ENCODE assay signal across 17 cellular contexts in genomic region chr10:33773895-33774480, GRCh38.
"Had no signal": no experiment of that assay in that cellular context is flagged by ENCODE, and none has a peak within 500 bp of the region (broad histone marks: within the 10 kb centered on the region; RNA-seq: fewer than 3 reads in every experiment).

No MANE protein-coding gene starts in this region.

- ATAC-seq: activated T-cell treated with anti-CD3 and anti-CD28 coated beads, Interleukin-2, amount 50 U/mL, for 4 hours; left colon; natural killer cell; SK-N-SH treated with all-trans-retinoic acid at 6 μM for 48 hours; T-cell had no signal

- H3K9me3 ChIP-seq: ascending aorta, heart right ventricle had no signal

- H3K27me3 ChIP-seq: ascending aorta, heart right ventricle had no signal

- H3K4me1 ChIP-seq: ascending aorta had no signal

- FAIRE-seq: endometrium had no signal

- H3K4me3 ChIP-seq: ascending aorta, coronary artery, heart right ventricle, lung, skin epidermis had no signal

- DNase-seq: activated CD4-positive, alpha-beta T cell treated with anti-CD3 and anti-CD28 coated beads, Interleukin-2, amount 10 ng/mL, durations not matched to agents 7 days and 5 days; activated CD8-positive, alpha-beta memory T cell treated with anti-CD3 and anti-CD28 coated beads, Interleukin-2, amount 50 U/mL, for 4 hours; activated naive CD4-positive, alpha-beta T cell treated with anti-CD3 and anti-CD28 coated beads, Interleukin-2, amount 50 U/mL, for 16 hours; activated T-cell treated with anti-CD3 and anti-CD28 coated beads, Interleukin-2, amount 50 U/mL, for 4 hours; heart right ventricle; islet precursor cell; left colon; natural killer cell; occipital lobe; T-cell; T-helper 9 cell had no signal

- H3K36me3 ChIP-seq: ascending aorta, heart right ventricle had no signal

- H3K27ac ChIP-seq: ascending aorta, skin epidermis had no signal
